1 cellular context compared by ENCODE assay signal in the genomic region with DNA sequence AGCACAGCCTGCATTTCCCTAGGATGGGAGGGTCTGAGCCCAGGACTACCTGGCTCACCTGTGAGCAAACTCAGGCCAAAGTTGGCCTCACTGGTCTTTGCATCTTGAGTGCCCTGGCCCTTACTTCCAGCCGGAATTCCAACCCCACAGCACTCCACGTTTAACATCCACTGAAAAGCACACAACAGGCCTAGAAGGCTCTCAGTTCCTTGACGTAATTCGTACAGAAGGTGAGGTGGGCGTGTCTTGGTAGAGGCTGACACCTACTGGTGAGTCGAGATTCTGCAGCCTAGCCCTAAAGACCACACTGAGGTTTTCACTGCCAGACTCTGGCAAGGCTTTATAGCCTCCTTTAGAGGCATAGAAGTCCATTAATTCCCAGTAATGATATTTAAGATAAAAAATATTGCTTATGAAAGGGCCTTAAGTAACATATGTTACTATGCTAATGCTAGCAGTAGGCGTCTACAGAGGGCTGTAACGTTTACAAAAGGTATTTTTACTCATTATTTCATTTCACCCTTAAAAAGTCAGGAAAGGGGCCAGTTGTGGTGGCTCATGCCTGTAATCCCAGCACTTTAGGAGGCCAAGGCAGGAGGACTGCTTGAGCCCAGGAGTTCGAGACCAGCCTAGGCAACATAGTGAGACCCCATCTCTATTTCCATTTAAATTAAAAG.
A peak's percentile ranks its signal among the peaks of the same experiment; 100 is the strongest.
TF ChIP-seq lines count a peak whose summit lies in the region.

No MANE protein-coding gene starts in this region.

TF ChIP-seq in K562, 482 proteins besides CTCF, POLR2A, EP300 and RAD21 (continued from another document and continues in another):
- TF ChIP-seq, protein P1, sequence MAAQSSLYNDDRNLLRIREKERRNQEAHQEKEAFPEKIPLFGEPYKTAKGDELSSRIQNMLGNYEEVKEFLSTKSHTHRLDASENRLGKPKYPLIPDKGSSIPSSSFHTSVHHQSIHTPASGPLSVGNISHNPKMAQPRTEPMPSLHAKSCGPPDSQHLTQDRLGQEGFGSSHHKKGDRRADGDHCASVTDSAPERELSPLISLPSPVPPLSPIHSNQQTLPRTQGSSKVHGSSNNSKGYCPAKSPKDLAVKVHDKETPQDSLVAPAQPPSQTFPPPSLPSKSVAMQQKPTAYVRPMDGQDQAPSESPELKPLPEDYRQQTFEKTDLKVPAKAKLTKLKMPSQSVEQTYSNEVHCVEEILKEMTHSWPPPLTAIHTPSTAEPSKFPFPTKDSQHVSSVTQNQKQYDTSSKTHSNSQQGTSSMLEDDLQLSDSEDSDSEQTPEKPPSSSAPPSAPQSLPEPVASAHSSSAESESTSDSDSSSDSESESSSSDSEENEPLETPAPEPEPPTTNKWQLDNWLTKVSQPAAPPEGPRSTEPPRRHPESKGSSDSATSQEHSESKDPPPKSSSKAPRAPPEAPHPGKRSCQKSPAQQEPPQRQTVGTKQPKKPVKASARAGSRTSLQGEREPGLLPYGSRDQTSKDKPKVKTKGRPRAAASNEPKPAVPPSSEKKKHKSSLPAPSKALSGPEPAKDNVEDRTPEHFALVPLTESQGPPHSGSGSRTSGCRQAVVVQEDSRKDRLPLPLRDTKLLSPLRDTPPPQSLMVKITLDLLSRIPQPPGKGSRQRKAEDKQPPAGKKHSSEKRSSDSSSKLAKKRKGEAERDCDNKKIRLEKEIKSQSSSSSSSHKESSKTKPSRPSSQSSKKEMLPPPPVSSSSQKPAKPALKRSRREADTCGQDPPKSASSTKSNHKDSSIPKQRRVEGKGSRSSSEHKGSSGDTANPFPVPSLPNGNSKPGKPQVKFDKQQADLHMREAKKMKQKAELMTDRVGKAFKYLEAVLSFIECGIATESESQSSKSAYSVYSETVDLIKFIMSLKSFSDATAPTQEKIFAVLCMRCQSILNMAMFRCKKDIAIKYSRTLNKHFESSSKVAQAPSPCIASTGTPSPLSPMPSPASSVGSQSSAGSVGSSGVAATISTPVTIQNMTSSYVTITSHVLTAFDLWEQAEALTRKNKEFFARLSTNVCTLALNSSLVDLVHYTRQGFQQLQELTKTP (IDR thresholded peaks at IDR 0.05; ENCODE audit: low read depth in 1 of 2, partially characterized antibody in 2 of 2) = no peak
- TF ChIP-seq ARNT (IDR thresholded peaks at IDR 0.05) = 0 out of 4 replicates have a peak, but pooled peaks of 1 of the 2 experiments have one; percentile 45
- no peak for TF ChIP-seq BCOR (IDR thresholded peaks at IDR 0.05)
- TF ChIP-seq TFAP4 (CRISPR knock-in tag; IDR thresholded peaks at IDR 0.05; ENCODE audit: borderline replicate concordance) = peak; percentile 18; the same call in 1 of the 2 replicates
- no peak for TF ChIP-seq ZNF79 (CRISPR knock-in tag; IDR thresholded peaks at IDR 0.05; ENCODE audit: low read depth)
- TF ChIP-seq ZNF253 (CRISPR knock-in tag; conservative IDR thresholded peaks at IDR 0.05) = no peak
- TF ChIP-seq, protein P2, sequence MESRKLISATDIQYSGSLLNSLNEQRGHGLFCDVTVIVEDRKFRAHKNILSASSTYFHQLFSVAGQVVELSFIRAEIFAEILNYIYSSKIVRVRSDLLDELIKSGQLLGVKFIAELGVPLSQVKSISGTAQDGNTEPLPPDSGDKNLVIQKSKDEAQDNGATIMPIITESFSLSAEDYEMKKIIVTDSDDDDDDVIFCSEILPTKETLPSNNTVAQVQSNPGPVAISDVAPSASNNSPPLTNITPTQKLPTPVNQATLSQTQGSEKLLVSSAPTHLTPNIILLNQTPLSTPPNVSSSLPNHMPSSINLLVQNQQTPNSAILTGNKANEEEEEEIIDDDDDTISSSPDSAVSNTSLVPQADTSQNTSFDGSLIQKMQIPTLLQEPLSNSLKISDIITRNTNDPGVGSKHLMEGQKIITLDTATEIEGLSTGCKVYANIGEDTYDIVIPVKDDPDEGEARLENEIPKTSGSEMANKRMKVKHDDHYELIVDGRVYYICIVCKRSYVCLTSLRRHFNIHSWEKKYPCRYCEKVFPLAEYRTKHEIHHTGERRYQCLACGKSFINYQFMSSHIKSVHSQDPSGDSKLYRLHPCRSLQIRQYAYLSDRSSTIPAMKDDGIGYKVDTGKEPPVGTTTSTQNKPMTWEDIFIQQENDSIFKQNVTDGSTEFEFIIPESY (CRISPR knock-in tag; IDR thresholded peaks at IDR 0.05) = no peak
- no peak for TF ChIP-seq ZNF398 (CRISPR knock-in tag; IDR thresholded peaks at IDR 0.05)
- peak; percentile 18; the same call in 1 of the 2 replicates for TF ChIP-seq CTBP1 (IDR thresholded peaks at IDR 0.05; ENCODE audit: borderline replicate concordance)
- TF ChIP-seq, protein P3, sequence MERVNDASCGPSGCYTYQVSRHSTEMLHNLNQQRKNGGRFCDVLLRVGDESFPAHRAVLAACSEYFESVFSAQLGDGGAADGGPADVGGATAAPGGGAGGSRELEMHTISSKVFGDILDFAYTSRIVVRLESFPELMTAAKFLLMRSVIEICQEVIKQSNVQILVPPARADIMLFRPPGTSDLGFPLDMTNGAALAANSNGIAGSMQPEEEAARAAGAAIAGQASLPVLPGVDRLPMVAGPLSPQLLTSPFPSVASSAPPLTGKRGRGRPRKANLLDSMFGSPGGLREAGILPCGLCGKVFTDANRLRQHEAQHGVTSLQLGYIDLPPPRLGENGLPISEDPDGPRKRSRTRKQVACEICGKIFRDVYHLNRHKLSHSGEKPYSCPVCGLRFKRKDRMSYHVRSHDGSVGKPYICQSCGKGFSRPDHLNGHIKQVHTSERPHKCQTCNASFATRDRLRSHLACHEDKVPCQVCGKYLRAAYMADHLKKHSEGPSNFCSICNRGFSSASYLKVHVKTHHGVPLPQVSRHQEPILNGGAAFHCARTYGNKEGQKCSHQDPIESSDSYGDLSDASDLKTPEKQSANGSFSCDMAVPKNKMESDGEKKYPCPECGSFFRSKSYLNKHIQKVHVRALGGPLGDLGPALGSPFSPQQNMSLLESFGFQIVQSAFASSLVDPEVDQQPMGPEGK (CRISPR knock-in tag; IDR thresholded peaks at IDR 0.05; ENCODE audit: borderline replicate concordance) = no peak
- TF ChIP-seq RFX5 (IDR thresholded peaks at IDR 0.05; ENCODE audit: low read depth, low read length) = no peak
- no peak for TF ChIP-seq FOXJ3 (CRISPR knock-in tag; IDR thresholded peaks at IDR 0.05)
- no peak for TF ChIP-seq NR3C1 (CRISPR knock-in tag; IDR thresholded peaks at IDR 0.05)
- TF ChIP-seq ZNF584 (CRISPR knock-in tag; IDR thresholded peaks at IDR 0.05; ENCODE audit: low read depth) = no peak
- TF ChIP-seq FOXP1 (CRISPR knock-in tag; IDR thresholded peaks at IDR 0.05) = no peak
- TF ChIP-seq CBFA2T2 (conservative IDR thresholded peaks at IDR 0.05) = no peak
- TF ChIP-seq ZFPM2 (CRISPR knock-in tag; IDR thresholded peaks at IDR 0.05) = no peak
- TF ChIP-seq ZNF445 (CRISPR knock-in tag; IDR thresholded peaks at IDR 0.05; ENCODE audit: low read depth) = no peak
- TF ChIP-seq, protein P4, sequence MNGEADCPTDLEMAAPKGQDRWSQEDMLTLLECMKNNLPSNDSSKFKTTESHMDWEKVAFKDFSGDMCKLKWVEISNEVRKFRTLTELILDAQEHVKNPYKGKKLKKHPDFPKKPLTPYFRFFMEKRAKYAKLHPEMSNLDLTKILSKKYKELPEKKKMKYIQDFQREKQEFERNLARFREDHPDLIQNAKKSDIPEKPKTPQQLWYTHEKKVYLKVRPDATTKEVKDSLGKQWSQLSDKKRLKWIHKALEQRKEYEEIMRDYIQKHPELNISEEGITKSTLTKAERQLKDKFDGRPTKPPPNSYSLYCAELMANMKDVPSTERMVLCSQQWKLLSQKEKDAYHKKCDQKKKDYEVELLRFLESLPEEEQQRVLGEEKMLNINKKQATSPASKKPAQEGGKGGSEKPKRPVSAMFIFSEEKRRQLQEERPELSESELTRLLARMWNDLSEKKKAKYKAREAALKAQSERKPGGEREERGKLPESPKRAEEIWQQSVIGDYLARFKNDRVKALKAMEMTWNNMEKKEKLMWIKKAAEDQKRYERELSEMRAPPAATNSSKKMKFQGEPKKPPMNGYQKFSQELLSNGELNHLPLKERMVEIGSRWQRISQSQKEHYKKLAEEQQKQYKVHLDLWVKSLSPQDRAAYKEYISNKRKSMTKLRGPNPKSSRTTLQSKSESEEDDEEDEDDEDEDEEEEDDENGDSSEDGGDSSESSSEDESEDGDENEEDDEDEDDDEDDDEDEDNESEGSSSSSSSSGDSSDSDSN (IDR thresholded peaks at IDR 0.05; ENCODE audit: borderline replicate concordance in 1 of 2, low read depth in 2 of 2, low read length in 2 of 2) = no peak
- no peak for TF ChIP-seq JUN (IDR thresholded peaks at IDR 0.05; ENCODE audit: borderline replicate concordance, low read depth, low read length)
- no peak for TF ChIP-seq JUN (CRISPR knock-in tag; IDR thresholded peaks at IDR 0.05; ENCODE audit: borderline replicate concordance)
- peak; percentile 89 for TF ChIP-seq ATF7 (IDR thresholded peaks at IDR 0.05)
- no peak for TF ChIP-seq ZNF12 (CRISPR knock-in tag; IDR thresholded peaks at IDR 0.05)
- no peak for TF ChIP-seq ERF (CRISPR knock-in tag; IDR thresholded peaks at IDR 0.05)
- TF ChIP-seq, protein P5, sequence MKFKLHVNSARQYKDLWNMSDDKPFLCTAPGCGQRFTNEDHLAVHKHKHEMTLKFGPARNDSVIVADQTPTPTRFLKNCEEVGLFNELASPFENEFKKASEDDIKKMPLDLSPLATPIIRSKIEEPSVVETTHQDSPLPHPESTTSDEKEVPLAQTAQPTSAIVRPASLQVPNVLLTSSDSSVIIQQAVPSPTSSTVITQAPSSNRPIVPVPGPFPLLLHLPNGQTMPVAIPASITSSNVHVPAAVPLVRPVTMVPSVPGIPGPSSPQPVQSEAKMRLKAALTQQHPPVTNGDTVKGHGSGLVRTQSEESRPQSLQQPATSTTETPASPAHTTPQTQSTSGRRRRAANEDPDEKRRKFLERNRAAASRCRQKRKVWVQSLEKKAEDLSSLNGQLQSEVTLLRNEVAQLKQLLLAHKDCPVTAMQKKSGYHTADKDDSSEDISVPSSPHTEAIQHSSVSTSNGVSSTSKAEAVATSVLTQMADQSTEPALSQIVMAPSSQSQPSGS (CRISPR knock-in tag; IDR thresholded peaks at IDR 0.05) = no peak
- TF ChIP-seq CBX2 (IDR thresholded peaks at IDR 0.05; ENCODE audit: insufficient read depth, low read length, poor library complexity, severe bottlenecking) = no peak
- TF ChIP-seq ZNF212 (CRISPR knock-in tag; IDR thresholded peaks at IDR 0.05) = no peak
- TF ChIP-seq ZNF263 (CRISPR knock-in tag; IDR thresholded peaks at IDR 0.05; ENCODE audit: borderline replicate concordance) = peak; percentile 38; the same call in 1 of the 2 replicates
- TF ChIP-seq, protein P6, sequence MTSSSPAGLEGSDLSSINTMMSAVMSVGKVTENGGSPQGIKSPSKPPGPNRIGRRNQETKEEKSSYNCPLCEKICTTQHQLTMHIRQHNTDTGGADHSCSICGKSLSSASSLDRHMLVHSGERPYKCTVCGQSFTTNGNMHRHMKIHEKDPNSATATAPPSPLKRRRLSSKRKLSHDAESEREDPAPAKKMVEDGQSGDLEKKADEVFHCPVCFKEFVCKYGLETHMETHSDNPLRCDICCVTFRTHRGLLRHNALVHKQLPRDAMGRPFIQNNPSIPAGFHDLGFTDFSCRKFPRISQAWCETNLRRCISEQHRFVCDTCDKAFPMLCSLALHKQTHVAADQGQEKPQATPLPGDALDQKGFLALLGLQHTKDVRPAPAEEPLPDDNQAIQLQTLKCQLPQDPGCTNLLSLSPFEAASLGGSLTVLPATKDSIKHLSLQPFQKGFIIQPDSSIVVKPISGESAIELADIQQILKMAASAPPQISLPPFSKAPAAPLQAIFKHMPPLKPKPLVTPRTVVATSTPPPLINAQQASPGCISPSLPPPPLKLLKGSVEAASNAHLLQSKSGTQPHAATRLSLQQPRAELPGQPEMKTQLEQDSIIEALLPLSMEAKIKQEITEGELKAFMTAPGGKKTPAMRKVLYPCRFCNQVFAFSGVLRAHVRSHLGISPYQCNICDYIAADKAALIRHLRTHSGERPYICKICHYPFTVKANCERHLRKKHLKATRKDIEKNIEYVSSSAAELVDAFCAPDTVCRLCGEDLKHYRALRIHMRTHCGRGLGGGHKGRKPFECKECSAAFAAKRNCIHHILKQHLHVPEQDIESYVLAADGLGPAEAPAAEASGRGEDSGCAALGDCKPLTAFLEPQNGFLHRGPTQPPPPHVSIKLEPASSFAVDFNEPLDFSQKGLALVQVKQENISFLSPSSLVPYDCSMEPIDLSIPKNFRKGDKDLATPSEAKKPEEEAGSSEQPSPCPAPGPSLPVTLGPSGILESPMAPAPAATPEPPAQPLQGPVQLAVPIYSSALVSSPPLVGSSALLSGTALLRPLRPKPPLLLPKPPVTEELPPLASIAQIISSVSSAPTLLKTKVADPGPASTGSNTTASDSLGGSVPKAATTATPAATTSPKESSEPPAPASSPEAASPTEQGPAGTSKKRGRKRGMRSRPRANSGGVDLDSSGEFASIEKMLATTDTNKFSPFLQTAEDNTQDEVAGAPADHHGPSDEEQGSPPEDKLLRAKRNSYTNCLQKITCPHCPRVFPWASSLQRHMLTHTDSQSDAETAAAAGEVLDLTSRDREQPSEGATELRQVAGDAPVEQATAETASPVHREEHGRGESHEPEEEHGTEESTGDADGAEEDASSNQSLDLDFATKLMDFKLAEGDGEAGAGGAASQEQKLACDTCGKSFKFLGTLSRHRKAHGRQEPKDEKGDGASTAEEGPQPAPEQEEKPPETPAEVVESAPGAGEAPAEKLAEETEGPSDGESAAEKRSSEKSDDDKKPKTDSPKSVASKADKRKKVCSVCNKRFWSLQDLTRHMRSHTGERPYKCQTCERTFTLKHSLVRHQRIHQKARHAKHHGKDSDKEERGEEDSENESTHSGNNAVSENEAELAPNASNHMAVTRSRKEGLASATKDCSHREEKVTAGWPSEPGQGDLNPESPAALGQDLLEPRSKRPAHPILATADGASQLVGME (CRISPR knock-in tag; IDR thresholded peaks at IDR 0.05) = no peak
- peak; percentile 96 for TF ChIP-seq CBX5 (IDR thresholded peaks at IDR 0.05; ENCODE audit: borderline replicate concordance, low read depth)
- no peak for TF ChIP-seq KDM2B (CRISPR knock-in tag; IDR thresholded peaks at IDR 0.05)
- no peak for TF ChIP-seq MCM3 (IDR thresholded peaks at IDR 0.05)
- TF ChIP-seq KAT8 (IDR thresholded peaks at IDR 0.05; ENCODE audit: low read depth) = no peak
- no peak for TF ChIP-seq CSDE1 (IDR thresholded peaks at IDR 0.05)
